Comparison of ENCODE assay signal across 8 cellular contexts in the genomic region with DNA sequence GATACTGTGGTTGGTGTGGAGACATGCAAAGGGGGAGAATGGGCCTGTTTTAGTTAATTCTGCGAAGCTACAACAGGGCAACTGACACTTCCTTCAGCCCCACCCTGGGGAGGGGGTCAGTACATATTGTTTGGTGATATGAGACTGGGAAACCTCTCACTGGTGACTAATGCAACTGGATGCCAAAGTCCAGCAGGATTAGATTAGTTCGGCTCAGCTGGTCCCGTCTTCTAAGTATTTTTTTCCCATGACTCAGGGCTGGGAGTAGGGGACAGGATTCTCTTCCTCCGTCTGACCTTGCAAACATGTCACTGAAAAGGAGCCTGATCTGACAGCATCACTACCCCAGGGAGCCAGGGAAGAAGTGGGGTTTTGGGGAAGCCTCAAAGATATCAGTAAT. TPM values are rescaled to one million over a fixed set of nuclear protein-coding genes. Genes with fewer than 3 reads are reported as not detected.
DNase-seq lines count a peak whose midpoint lies in the region; FAIRE-seq and TF ChIP-seq lines count a peak whose summit lies in the region.

No MANE protein-coding gene starts in this region.

- H3K4me1 ChIP-seq in esophagus muscularis mucosa (peaks cover 53 to 56% (median 54%) of the 10 kb centered on the region in 4 donors), muscle layer of duodenum (ENCODE audit: control insufficient read depth in 1 of 2, insufficient read depth in 2 of 2, low read length in 2 of 2) (peaks cover 21 to 27% of the 10 kb centered on the region in 2 donors)

- no peaks in the 10 kb centered on the region for H3K27me3 ChIP-seq in esophagus muscularis mucosa
- H3K27me3 ChIP-seq in muscle layer of duodenum (ENCODE audit: low read depth, low read length), result no peaks in the 10 kb centered on the region
- H3K27me3 ChIP-seq in dorsolateral prefrontal cortex, result peaks cover 0 to 8% (median 0%) of the 10 kb centered on the region in 45 donors

- H3K4me3 ChIP-seq in AG09309 (ENCODE audit: control insufficient read depth, low read depth, low read length), result no peak overlapping the region
- no peak overlapping the region for H3K4me3 ChIP-seq in esophagus muscularis mucosa
- H3K4me3 ChIP-seq in muscle layer of duodenum (ENCODE audit: low read depth in 1 of 2, low read length in 2 of 2), result no peak overlapping the region
- H3K4me3 ChIP-seq in dorsolateral prefrontal cortex, result no peak overlapping the region

- no peak for TF ChIP-seq CTCF in AG09309 (IDR thresholded peaks at IDR 0.05; ENCODE audit: control insufficient read depth, insufficient read depth, low read depth, low read length, missing control alignments)
- TF ChIP-seq CTCF in esophagus muscularis mucosa (IDR thresholded peaks at IDR 0.05), result no peak
- no peak for TF ChIP-seq CTCF in dorsolateral prefrontal cortex (IDR thresholded peaks at IDR 0.05 in 54 of 56, conservative IDR thresholded peaks at IDR 0.05 in 2 of 56; ENCODE audit: low read depth in 1 of 56, partially characterized antibody in 56 of 56)

- no peak for TF ChIP-seq POLR2A in esophagus muscularis mucosa (IDR thresholded peaks at IDR 0.05; ENCODE audit: low read depth)

- TF ChIP-seq EP300 in esophagus muscularis mucosa (IDR thresholded peaks at IDR 0.05), result no peak

- peak overlapping the region in 3 of 4 donors; percentile 0 to 45 (median 22) for H3K27ac ChIP-seq in esophagus muscularis mucosa (replicated peaks in 1 of 4)
- peak overlapping the region; percentile 67 for H3K27ac ChIP-seq in muscle layer of duodenum (ENCODE audit: low read length)
- H3K27ac ChIP-seq in dorsolateral prefrontal cortex, result peak overlapping the region in 9 of 59 donors; percentile 1 to 79 (median 15)
- no peak overlapping the region for H3K27ac ChIP-seq in caudate nucleus (ENCODE audit: low read depth, low read length)

- H3K36me3 ChIP-seq in esophagus muscularis mucosa (peaks cover 5 to 34% (median 16%) of the 10 kb centered on the region in 4 donors), muscle layer of duodenum (ENCODE audit: control insufficient read depth in 1 of 2, insufficient read depth in 2 of 2, low read length in 2 of 2) (peaks cover 3 to 12% of the 10 kb centered on the region in 2 donors)

- H3K9me3 ChIP-seq in esophagus muscularis mucosa (no peaks in the 10 kb centered on the region), muscle layer of duodenum (ENCODE audit: control insufficient read depth in 1 of 2, low read length in 2 of 2) (no peaks in the 10 kb centered on the region)

- FAIRE-seq in RCC 7860 (lab: Jason Lieb, UNC), result no peak

- DNase-seq in AG09309 (ENCODE audit: low read depth) (peak; percentile 67), RCC 7860 (ENCODE audit: low spot score) (peak; percentile 90), esophagus muscularis mucosa (ENCODE audit: extremely low spot score) (no peak), NCI-H524 treated with DMSO at 0.1 percent for 48 hours (lab: John Stamatoyannopoulos, UW) (no peak), dorsolateral prefrontal cortex (no peak), caudate nucleus (lab: John Stamatoyannopoulos, UW) (no peak), NCI-H1930 (lab: John Stamatoyannopoulos, UW) (no peak)

- WGBS in esophagus muscularis mucosa, result 23% methylated on average over 4 of the region's 4 CpGs

- intact Hi-C loops in esophagus muscularis mucosa (cut with DNase I) (no loop called here), dorsolateral prefrontal cortex (cut with DNase I) (no loop called here)

RNA-seq across cellular contexts. Expression of a gene that starts 42.9 kb away (rescaled TPM):
- 10 to 100 TPM; 19.8 to 41.6 (median 27.9) TPM for total RNA-seq in esophagus muscularis mucosa
- 100 to 1,000 TPM in 36 of 120 experiments, 10 to 100 TPM in 84; 39.8 to 132 (median 90.8) TPM for total RNA-seq in dorsolateral prefrontal cortex

Comparison
In these comparisons a context has a peak if more than half of its experiments do, and no peak if none do; other contexts are left out.
1. DNase-seq: peak in AG09309 (single experiment) and RCC 7860 (single experiment); none in esophagus muscularis mucosa (single experiment), NCI-H524 treated with DMSO at 0.1 percent for 48 hours (single experiment), dorsolateral prefrontal cortex (0 of 10), caudate nucleus (0 of 61) and NCI-H1930 (0 of 2).